23 cellular contexts compared by ENCODE assay signal in genomic region chr1:48726557-48726956, GRCh38.
"Had no signal": no experiment of that assay in that cellular context is flagged by ENCODE, and none has a peak within 500 bp of the region (broad histone marks: within the 10 kb centered on the region; RNA-seq: fewer than 3 reads in every experiment).

No MANE protein-coding gene starts in this region.

- DNase-seq: activated B cell treated with CpG ODN at 0.5 μM for 24 hours; activated CD4-positive, alpha-beta T cell treated with anti-CD3 and anti-CD28 coated beads for 1 hour; activated CD4-positive, alpha-beta T cell treated with anti-CD3 and anti-CD28 coated beads, Interleukin-2, amount 10 ng/mL, durations not matched to agents 24 days and 14 days; activated CD4-positive, alpha-beta T cell treated with anti-CD3 and anti-CD28 coated beads, Interleukin-2, amount 50 U/mL, for 48 hours; activated CD8-positive, alpha-beta memory T cell treated with anti-CD3 and anti-CD28 coated beads, Interleukin-2, amount 10 ng/mL, durations not matched to agents 7 days and 5 days; activated effector memory CD4-positive, alpha-beta T cell treated with Interleukin-2 at 50 U/mL for 16 hours; activated naive CD4-positive, alpha-beta T cell; activated naive CD8-positive, alpha-beta T cell treated with anti-CD3 and anti-CD28 coated beads, Interleukin-2, amount 50 U/mL, for 24 hours; activated T-cell treated with anti-CD3 and anti-CD28 coated beads, Interleukin-2, amount 50 U/mL, for 24 hours; amniotic stem cell; body of pancreas; central memory CD4-positive, alpha-beta T cell; NCI-H1048; NCI-H1694; NCI-H2029 treated with DMSO at 0.1 percent for 48 hours; NCI-H345; NCI-H510A; NCI-H526 treated with DMSO at 0.1 percent for 48 hours; NCI-H82; PC-3; SHP77 treated with DMSO at 0.1 percent for 48 hours; T-helper 17 cell; T1000 had no signal

- ATAC-seq: activated CD8-positive, alpha-beta memory T cell treated with anti-CD3 and anti-CD28 coated beads, Interleukin-2, amount 10 ng/mL, durations not matched to agents 7 days and 5 days; activated naive CD8-positive, alpha-beta T cell treated with anti-CD3 and anti-CD28 coated beads, Interleukin-2, amount 50 U/mL, for 24 hours; body of pancreas; PC-3; T-helper 17 cell had no signal
